ENCODE assay signal across 21 cellular contexts in genomic region chr5:5751987-5752386, GRCh38.
DNase-seq lines count a peak whose midpoint lies in the region; ATAC-seq, FAIRE-seq and TF ChIP-seq lines count a peak whose summit lies in the region.
"Had no signal": no experiment of that assay in that cellular context is flagged by ENCODE, and none has a peak within 500 bp of the region (broad histone marks: within the 10 kb centered on the region; RNA-seq: fewer than 3 reads in every experiment).

No MANE protein-coding gene starts in this region.

- H3K27me3 ChIP-seq in neuronal stem cell (ENCODE audit: control insufficient read depth in 3 of 3, insufficient read depth in 3 of 3, low read depth in 1 of 3, low read length in 3 of 3) (no peaks in the 10 kb centered on the region), ascending aorta (no peaks in the 10 kb centered on the region)
- H3K27me3 ChIP-seq: stomach, upper lobe of left lung had no signal

- no CpG with 5 or more reads among the region's 7 CpGs for WGBS in neuronal stem cell (ENCODE audit: extremely low coverage in 2 of 2, insufficient read length in 2 of 2, insufficient replicate concordance in 1 of 2), 2 donors

- H4K91ac ChIP-seq in neuronal stem cell (ENCODE audit: low read depth, low read length, poor library complexity) = no peak overlapping the region

- H2BK12ac ChIP-seq in neuronal stem cell (ENCODE audit: low read length) = no peak overlapping the region

- no peak overlapping the region for H2BK5ac ChIP-seq in neuronal stem cell (ENCODE audit: low read length)

- H3K9ac ChIP-seq in neuronal stem cell (ENCODE audit: low read depth, low read length, poor library complexity) = no peak overlapping the region

- no peak for TF ChIP-seq POLR2A in GM12891 (IDR thresholded peaks at IDR 0.05; ENCODE audit: low read depth, low read length)

- H3K4ac ChIP-seq in neuronal stem cell (ENCODE audit: low read length) = no peak overlapping the region

- H3K4me1 ChIP-seq in neuronal stem cell (ENCODE audit: control insufficient read depth in 2 of 2, insufficient read depth in 1 of 2, low read depth in 1 of 2, low read length in 2 of 2) = no peaks in the 10 kb centered on the region
- H3K4me1 ChIP-seq in ascending aorta = no peaks in the 10 kb centered on the region
- H3K4me1 ChIP-seq: Caco-2, stomach, upper lobe of left lung had no signal

- no peak overlapping the region for H3K18ac ChIP-seq in neuronal stem cell (ENCODE audit: low read length)

- H3K36me3 ChIP-seq in neuronal stem cell (replicated peaks in 1 of 2; ENCODE audit: control insufficient read depth in 2 of 2, insufficient read depth in 2 of 2, low read length in 2 of 2) = no peaks in the 10 kb centered on the region
- H3K36me3 ChIP-seq in ascending aorta = no peaks in the 10 kb centered on the region
- H3K36me3 ChIP-seq: SJSA1, stomach, upper lobe of left lung had no signal

- no peak overlapping the region for H2BK15ac ChIP-seq in neuronal stem cell (ENCODE audit: low read length)

- peak; percentile 8 for DNase-seq in NCI-H1092 treated with DMSO at 0.1 percent for 48 hours (lab: John Stamatoyannopoulos, UW)
- no peak for DNase-seq in NCI-H1092 (lab: John Stamatoyannopoulos, UW)
- DNase-seq in NCI-H748 treated with DMSO at 0.1 percent for 48 hours (lab: John Stamatoyannopoulos, UW) = peak; percentile 74
- no peak for DNase-seq in neuronal stem cell (ENCODE audit: low spot score)
- no peak for DNase-seq in retina
- DNase-seq in GM12891 (ENCODE audit: insufficient read length, low spot score) = no peak
- DNase-seq in ascending aorta (ENCODE audit: low spot score in 2 of 2) = no peak
- DNase-seq: activated CD8-positive, alpha-beta memory T cell treated with anti-CD3 and anti-CD28 coated beads, Interleukin-2, amount 50 U/mL, for 4 hours; activated effector memory CD4-positive, alpha-beta T cell treated with Interleukin-2 at 50 U/mL for 16 hours; Caco-2; mesenchymal stem cell; naive B cell; NCI-H2029; NCI-H526; stimulated activated CD4-positive, alpha-beta T cell treated with anti-CD3 and anti-CD28 coated beads, Interleukin-4, amount 100 ng/mL, for 24 hours; stomach; upper lobe of left lung had no signal

- H2AFZ ChIP-seq in neuronal stem cell (ENCODE audit: low read length) = no peak overlapping the region

- no peaks in the 10 kb centered on the region for H3K79me1 ChIP-seq in neuronal stem cell (ENCODE audit: low read depth, low read length)

- H3K9me3 ChIP-seq in neuronal stem cell (replicated peaks in 1 of 2; ENCODE audit: control insufficient read depth in 2 of 2, insufficient read depth in 1 of 2, low read depth in 1 of 2, low read length in 2 of 2) (no peaks in the 10 kb centered on the region), ascending aorta (no peaks in the 10 kb centered on the region)
- H3K9me3 ChIP-seq: Caco-2, SJSA1, stomach, upper lobe of left lung had no signal

- H3K27ac ChIP-seq in neuronal stem cell (replicated peaks; ENCODE audit: low read length) (no peak overlapping the region), ascending aorta (no peak overlapping the region)
- H3K27ac ChIP-seq: 22Rv1, SJSA1, stomach, upper lobe of left lung had no signal

- no peak overlapping the region for H3K4me2 ChIP-seq in neuronal stem cell (ENCODE audit: insufficient read depth, low read length, poor library complexity, severe bottlenecking)

- no peak overlapping the region for H3K23ac ChIP-seq in neuronal stem cell (ENCODE audit: low read depth, low read length, poor library complexity)

- peak; percentile 17 for ATAC-seq in HG02885 (IDR thresholded peaks at IDR 0.05; ENCODE audit: poor library complexity, unreplicated experiment)
- ATAC-seq: Panc1 had no signal

- no peak overlapping the region for H4K8ac ChIP-seq in neuronal stem cell (ENCODE audit: low read depth, low read length)

- no peak overlapping the region for H3K4me3 ChIP-seq in neuronal stem cell (ENCODE audit: low read length in 2 of 2)
- no peak overlapping the region for H3K4me3 ChIP-seq in ascending aorta
- H3K4me3 ChIP-seq: SJSA1, stomach, upper lobe of left lung had no signal

- no peak for TF ChIP-seq CTCF in ascending aorta (IDR thresholded peaks at IDR 0.05)

- no peak overlapping the region for H2BK120ac ChIP-seq in neuronal stem cell (ENCODE audit: low read depth, low read length)

- intact Hi-C loops in ascending aorta (cut with DNase I) = no loop called here

- H2AK5ac ChIP-seq in neuronal stem cell (ENCODE audit: low read depth, low read length) = no peak overlapping the region

- FAIRE-seq in GM12891 (lab: Jason Lieb, UNC) = no peak

- peak overlapping the region; percentile 50 for H3K14ac ChIP-seq in neuronal stem cell (ENCODE audit: low read length)

TF ChIP-seq in GM12891, 5 proteins besides CTCF, POLR2A, EP300 and RAD21:
- TF ChIP-seq PAX5 (IDR thresholded peaks at IDR 0.05; ENCODE audit: insufficient read depth, low read length, severe bottlenecking) (no peak), POLR2AphosphoS5 (IDR thresholded peaks at IDR 0.05; ENCODE audit: low read depth, low read length) (no peak), TAF1 (IDR thresholded peaks at IDR 0.05; ENCODE audit: low read depth, low read length) (no peak), SPI1 (IDR thresholded peaks at IDR 0.05; ENCODE audit: low read depth, low read length) (no peak), POU2F2 (IDR thresholded peaks at IDR 0.05; ENCODE audit: low read depth, low read length) (no peak)

Comparison
In these comparisons a context has a peak if more than half of its experiments do, and no peak if none do; other contexts are left out.
1. DNase-seq: peak in NCI-H1092 treated with DMSO at 0.1 percent for 48 hours (single experiment) and NCI-H748 treated with DMSO at 0.1 percent for 48 hours (single experiment); none in NCI-H1092 (single experiment), neuronal stem cell (single experiment), retina (single experiment), GM12891 (single experiment) and ascending aorta (0 of 2).